ENCODE assay signal across 8 cellular contexts in the genomic region with DNA sequence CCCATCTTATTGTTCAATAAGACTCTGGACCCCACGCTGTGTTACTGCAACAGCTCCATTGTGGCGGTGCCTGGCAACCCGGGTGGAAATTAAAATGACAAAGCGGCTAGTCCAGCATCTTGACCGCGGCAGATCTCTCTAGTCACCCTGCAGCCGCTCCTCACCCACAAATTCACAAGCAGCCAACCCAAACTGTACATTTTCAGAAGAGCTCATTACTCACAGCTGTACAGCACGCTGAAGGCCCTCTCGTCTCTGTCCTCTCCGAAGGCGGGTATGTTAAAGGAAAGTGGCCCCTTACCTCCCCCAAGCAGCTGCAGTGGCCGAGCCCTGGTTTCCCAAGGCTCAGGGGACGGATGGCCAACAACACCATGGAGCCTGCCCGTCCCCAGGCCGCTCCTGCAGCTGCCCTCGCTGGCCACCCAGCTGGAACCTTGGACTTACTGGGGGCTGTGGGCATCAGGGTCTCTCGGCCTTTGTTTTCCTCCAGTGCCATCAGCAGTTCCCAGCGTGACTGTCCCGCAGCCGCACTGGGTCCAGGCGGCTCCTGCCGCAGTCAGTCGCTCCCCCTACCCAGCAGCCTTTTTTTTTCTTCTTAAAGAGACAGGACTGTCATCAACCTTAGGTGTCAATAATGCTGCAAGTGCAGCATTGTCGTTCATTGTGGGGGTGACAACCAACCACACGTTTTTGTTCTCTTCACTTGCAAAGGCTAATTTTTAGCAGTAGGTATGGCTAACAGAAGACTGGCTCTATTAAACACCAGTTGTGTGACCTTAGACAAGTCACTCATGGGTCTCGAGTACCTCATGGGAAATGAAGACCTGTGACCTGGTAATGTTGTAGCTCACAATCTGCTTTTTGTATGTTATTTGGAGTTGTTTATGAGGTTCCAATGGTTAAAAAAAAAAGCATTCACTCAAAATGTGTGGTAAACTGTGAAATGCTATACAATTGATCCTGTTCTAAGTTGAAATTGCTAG. TPM values are rescaled to one million over a fixed set of nuclear protein-coding genes. Genes with fewer than 3 reads are reported as not detected.
DNase-seq lines count a peak whose midpoint lies in the region; ATAC-seq and TF ChIP-seq lines count a peak whose summit lies in the region.

A gene with protein sequence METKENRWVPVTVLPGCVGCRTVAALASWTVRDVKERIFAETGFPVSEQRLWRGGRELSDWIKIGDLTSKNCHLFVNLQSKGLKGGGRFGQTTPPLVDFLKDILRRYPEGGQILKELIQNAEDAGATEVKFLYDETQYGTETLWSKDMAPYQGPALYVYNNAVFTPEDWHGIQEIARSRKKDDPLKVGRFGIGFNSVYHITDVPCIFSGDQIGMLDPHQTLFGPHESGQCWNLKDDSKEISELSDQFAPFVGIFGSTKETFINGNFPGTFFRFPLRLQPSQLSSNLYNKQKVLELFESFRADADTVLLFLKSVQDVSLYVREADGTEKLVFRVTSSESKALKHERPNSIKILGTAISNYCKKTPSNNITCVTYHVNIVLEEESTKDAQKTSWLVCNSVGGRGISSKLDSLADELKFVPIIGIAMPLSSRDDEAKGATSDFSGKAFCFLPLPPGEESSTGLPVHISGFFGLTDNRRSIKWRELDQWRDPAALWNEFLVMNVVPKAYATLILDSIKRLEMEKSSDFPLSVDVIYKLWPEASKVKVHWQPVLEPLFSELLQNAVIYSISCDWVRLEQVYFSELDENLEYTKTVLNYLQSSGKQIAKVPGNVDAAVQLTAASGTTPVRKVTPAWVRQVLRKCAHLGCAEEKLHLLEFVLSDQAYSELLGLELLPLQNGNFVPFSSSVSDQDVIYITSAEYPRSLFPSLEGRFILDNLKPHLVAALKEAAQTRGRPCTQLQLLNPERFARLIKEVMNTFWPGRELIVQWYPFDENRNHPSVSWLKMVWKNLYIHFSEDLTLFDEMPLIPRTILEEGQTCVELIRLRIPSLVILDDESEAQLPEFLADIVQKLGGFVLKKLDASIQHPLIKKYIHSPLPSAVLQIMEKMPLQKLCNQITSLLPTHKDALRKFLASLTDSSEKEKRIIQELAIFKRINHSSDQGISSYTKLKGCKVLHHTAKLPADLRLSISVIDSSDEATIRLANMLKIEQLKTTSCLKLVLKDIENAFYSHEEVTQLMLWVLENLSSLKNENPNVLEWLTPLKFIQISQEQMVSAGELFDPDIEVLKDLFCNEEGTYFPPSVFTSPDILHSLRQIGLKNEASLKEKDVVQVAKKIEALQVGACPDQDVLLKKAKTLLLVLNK (N-terminal part only) (minus strand): TSS at position 532 of the 983 bp plus-strand sequence. CDS start 22,463 bp downstream, outside the sequence.

- no peak for ATAC-seq in GM18511 (IDR thresholded peaks at IDR 0.05; ENCODE audit: unreplicated experiment)

- no peak for TF ChIP-seq POLR2A in stomach (IDR thresholded peaks at IDR 0.05)

- H3K4me3 ChIP-seq in stomach, result peak within 1 kb of the TSS; percentile 44 to 58 (median 55)

- peak within 1 kb of the TSS in 4 of 5 donors; percentile 39 to 65 (median 56) for H3K27ac ChIP-seq in stomach

- peaks cover 0 to 22% (median 9%) of the 10 kb centered on the region in 4 donors for H3K4me1 ChIP-seq in stomach

- intact Hi-C loops in stomach (cut with DNase I; ENCODE audit: low total_unique reads), result no loop called here

- no peaks in the 10 kb centered on the region for H3K36me3 ChIP-seq in stomach

- 7% methylated on average over 23 to 26 of the region's 26 CpGs for WGBS in stomach, 5 donors

- DNase-seq in DMS153 (lab: John Stamatoyannopoulos, UW) (peak; percentile 21), DMS153 treated with DMSO at 0.1 percent for 48 hours (lab: John Stamatoyannopoulos, UW; ENCODE audit: unreplicated experiment) (no peak), NCI-H69 (lab: John Stamatoyannopoulos, UW) (peak; percentile 68), dedifferentiated amniotic fluid mesenchymal stem cell (ENCODE audit: extremely low spot score) (peak; percentile 31), kidney glomerular epithelial cell (lab: John Stamatoyannopoulos, UW) (peak; percentile 23), stomach (no peak)
- no peak for DNase-seq in effector CD8-positive, alpha-beta T cell (lab: John Stamatoyannopoulos, UW)

- H3K27me3 ChIP-seq in stomach, result peaks cover 0 to 5% (median 0%) of the 10 kb centered on the region in 3 donors

- H3K9me3 ChIP-seq in stomach, result no peaks in the 10 kb centered on the region

- TF ChIP-seq CTCF in stomach (IDR thresholded peaks at IDR 0.05), result no peak

- no peak for TF ChIP-seq EP300 in stomach (IDR thresholded peaks at IDR 0.05)

RNA-seq across cellular contexts. Expression of the gene that starts here (rescaled TPM):
- total RNA-seq in stomach, result 10 to 100 TPM in 3 of 5 donors, 1 to 10 TPM in 2; 1.4 to 34.0 (median 11.2) TPM
- polyA plus RNA-seq in stomach, result 1 to 10 TPM; 1.1 to 3.4 (median 1.5) TPM

Comparison
In these comparisons a context has a peak if more than half of its experiments do, and no peak if none do; other contexts are left out.
1. DNase-seq: peak in DMS153 (single experiment), NCI-H69 (single experiment), dedifferentiated amniotic fluid mesenchymal stem cell (single experiment) and kidney glomerular epithelial cell (single experiment); none in DMS153 treated with DMSO at 0.1 percent for 48 hours (single experiment), stomach (single experiment) and effector CD8-positive, alpha-beta T cell (single experiment).